Comparison of ENCODE assay signal across 9 cellular contexts in the genomic region with DNA sequence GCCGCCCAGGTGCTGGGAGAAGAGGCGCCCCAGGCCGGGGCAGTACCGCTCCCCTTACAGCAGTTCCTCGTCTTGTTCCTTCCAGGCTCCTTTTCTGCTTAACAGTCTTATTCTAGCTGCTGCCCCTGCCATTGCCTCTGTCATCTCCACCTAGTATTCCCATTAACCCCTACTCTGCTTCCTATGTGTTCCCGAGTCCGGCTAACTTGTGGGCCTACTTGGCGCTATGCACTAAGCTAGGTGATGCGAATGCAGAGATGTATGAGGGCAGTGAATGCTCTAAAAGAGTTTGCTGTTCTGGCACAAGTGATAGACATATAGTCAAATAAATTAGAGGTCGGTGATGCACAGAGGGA. TPM values are rescaled to one million over a fixed set of nuclear protein-coding genes. Genes with fewer than 3 reads are reported as not detected.
DNase-seq lines count a peak whose midpoint lies in the region; TF ChIP-seq lines count a peak whose summit lies in the region.
"Had no signal": no experiment of that assay in that cellular context is flagged by ENCODE, and none has a peak within 500 bp of the region (broad histone marks: within the 10 kb centered on the region; RNA-seq: fewer than 3 reads in every experiment).

No MANE protein-coding gene starts in this region.

- H3K4me3 Mint-ChIP-seq in activated T-cell treated with anti-CD3 and anti-CD28 coated beads, Interleukin-2, amount 50 U/mL, for 24 hours: peak overlapping the region; percentile 89
- H3K4me3 Mint-ChIP-seq in activated CD4-positive, alpha-beta memory T cell treated with anti-CD3 and anti-CD28 coated beads, Interleukin-2, amount 10 ng/mL, durations not matched to agents 7 days and 5 days: peak overlapping the region; percentile 98

- H3K36me3 ChIP-seq in iPS-18a (ENCODE audit: control insufficient read depth, low read depth, low read length): peaks cover 7% of the 10 kb centered on the region
- H3K36me3 ChIP-seq in testis (ENCODE audit: low read depth, missing control alignments): no peaks in the 10 kb centered on the region

- H3K27me3 Mint-ChIP-seq in activated T-cell treated with anti-CD3 and anti-CD28 coated beads, Interleukin-2, amount 50 U/mL, for 24 hours: peaks cover 36% of the 10 kb centered on the region
- peaks cover 25% of the 10 kb centered on the region for H3K27me3 Mint-ChIP-seq in activated CD4-positive, alpha-beta memory T cell treated with anti-CD3 and anti-CD28 coated beads, Interleukin-2, amount 10 ng/mL, durations not matched to agents 7 days and 5 days

- H3K9ac ChIP-seq in iPS-18a (ENCODE audit: low read length): no peak overlapping the region

- peak overlapping the region; percentile 79 for H3K27ac Mint-ChIP-seq in activated T-cell treated with anti-CD3 and anti-CD28 coated beads, Interleukin-2, amount 50 U/mL, for 24 hours
- H3K27ac Mint-ChIP-seq in activated CD4-positive, alpha-beta memory T cell treated with anti-CD3 and anti-CD28 coated beads, Interleukin-2, amount 10 ng/mL, durations not matched to agents 7 days and 5 days: peak overlapping the region; percentile 51

- no peak for TF ChIP-seq CTCF in testis (IDR thresholded peaks at IDR 0.05)

- H3K36me3 Mint-ChIP-seq in activated T-cell treated with anti-CD3 and anti-CD28 coated beads, Interleukin-2, amount 50 U/mL, for 24 hours (ENCODE audit: low read depth): peaks cover 5% of the 10 kb centered on the region
- H3K36me3 Mint-ChIP-seq in activated CD4-positive, alpha-beta memory T cell treated with anti-CD3 and anti-CD28 coated beads, Interleukin-2, amount 10 ng/mL, durations not matched to agents 7 days and 5 days (ENCODE audit: low read depth): peaks cover 11% of the 10 kb centered on the region

- H3K27me3 ChIP-seq in iPS-18a (ENCODE audit: control insufficient read depth, insufficient read depth, low read length) (peaks cover 4% of the 10 kb centered on the region), testis (no peaks in the 10 kb centered on the region)

- peaks cover 20% of the 10 kb centered on the region for H3K4me1 Mint-ChIP-seq in activated T-cell treated with anti-CD3 and anti-CD28 coated beads, Interleukin-2, amount 50 U/mL, for 24 hours (ENCODE audit: low read depth)
- peaks cover 26% of the 10 kb centered on the region for H3K4me1 Mint-ChIP-seq in activated CD4-positive, alpha-beta memory T cell treated with anti-CD3 and anti-CD28 coated beads, Interleukin-2, amount 10 ng/mL, durations not matched to agents 7 days and 5 days

- DNase-seq in activated T-cell treated with anti-CD3 and anti-CD28 coated beads, Interleukin-2, amount 50 U/mL, for 24 hours: no peak
- DNase-seq in activated T-cell treated with anti-CD3 and anti-CD28 coated beads for 4 hours (no peak), testis (no peak), NCI-H526 (lab: John Stamatoyannopoulos, UW) (no peak), COLO829 (ENCODE audit: low spot score) (no peak), germinal center (ENCODE audit: low spot score) (no peak)
- DNase-seq in activated CD4-positive, alpha-beta memory T cell treated with anti-CD3 and anti-CD28 coated beads, Interleukin-2, amount 10 ng/mL, durations not matched to agents 7 days and 5 days: no peak

- peaks cover 9% of the 10 kb centered on the region for H3K4me1 ChIP-seq in iPS-18a (ENCODE audit: control insufficient read depth, low read depth, low read length)
- peaks cover 12% of the 10 kb centered on the region for H3K4me1 ChIP-seq in testis

- intact Hi-C loops in testis (cut with DNase I; ENCODE audit: low total_unique reads): no loop called here

- POLR2A ChIA-PET in activated CD4-positive, alpha-beta memory T cell treated with anti-CD3 and anti-CD28 coated beads, Interleukin-2, amount 10 ng/mL, durations not matched to agents 7 days and 5 days (lab: Charles Lee): interaction anchor here (1.9 to 2.8 kb wide), 2 partner anchors 72 to 115 kb away, joined by 4 to 13 read pairs; partner anchors contain the start of gene MEF2D

- H3K9me3 ChIP-seq in iPS-18a (ENCODE audit: control insufficient read depth, low read depth, low read length): no peaks in the 10 kb centered on the region
- no peaks in the 10 kb centered on the region for H3K9me3 ChIP-seq in testis

- no peaks in the 10 kb centered on the region for H3K9me3 Mint-ChIP-seq in activated T-cell treated with anti-CD3 and anti-CD28 coated beads, Interleukin-2, amount 50 U/mL, for 24 hours
- H3K9me3 Mint-ChIP-seq in activated CD4-positive, alpha-beta memory T cell treated with anti-CD3 and anti-CD28 coated beads, Interleukin-2, amount 10 ng/mL, durations not matched to agents 7 days and 5 days: no peaks in the 10 kb centered on the region

- no peak overlapping the region for H3K27ac ChIP-seq in iPS-18a (ENCODE audit: low read length)
- H3K27ac ChIP-seq in testis: no peak overlapping the region

- WGBS in testis, 2 donors: 23 to 24% methylated on average over 10 of the region's 10 CpGs

- TF ChIP-seq POLR2A in testis (IDR thresholded peaks at IDR 0.05): no peak

- CTCF ChIA-PET in activated CD4-positive, alpha-beta memory T cell treated with anti-CD3 and anti-CD28 coated beads, Interleukin-2, amount 10 ng/mL, durations not matched to agents 7 days and 5 days (lab: Charles Lee): interaction anchor here (1.1 to 4.3 kb wide), 3 partner anchors 8 to 187 kb away, joined by 3 to 22 read pairs (median 5); no protein-coding TSS in a partner anchor

- H3K4me3 ChIP-seq in iPS-18a (ENCODE audit: low read length) (peak overlapping the region; percentile 95), testis (peak overlapping the region; percentile 31 to 47)

RNA-seq across cellular contexts. Expression of gene IQGAP3, which starts 0.3 kb away (rescaled TPM):
- 10 to 100 TPM; 18.4 to 19.7 TPM for total RNA-seq in activated CD4-positive, alpha-beta memory T cell treated with anti-CD3 and anti-CD28 coated beads, Interleukin-2, amount 10 ng/mL, durations not matched to agents 7 days and 5 days
- 10 to 100 TPM in 1 of 2 donors, 1 to 10 TPM in 1; 8.2 to 13.4 TPM for total RNA-seq in testis
- polyA plus RNA-seq in testis (ENCODE audit: insufficient read depth, low read depth, low replicate concordance): 5.6 TPM

RNA-seq across cellular contexts. Expression of gene TTC24, which starts 6.9 kb away (rescaled TPM):
- under 1 TPM in 1 of 2 experiments, not detected in 1; 0.38 TPM for total RNA-seq in activated CD4-positive, alpha-beta memory T cell treated with anti-CD3 and anti-CD28 coated beads, Interleukin-2, amount 10 ng/mL, durations not matched to agents 7 days and 5 days
- total RNA-seq in testis: not detected
- 0.38 TPM for polyA plus RNA-seq in testis (ENCODE audit: insufficient read depth, low read depth, low replicate concordance)

RNA-seq across cellular contexts. Expression of gene NAXE, which starts 18.9 kb away (rescaled TPM):
- total RNA-seq in activated CD4-positive, alpha-beta memory T cell treated with anti-CD3 and anti-CD28 coated beads, Interleukin-2, amount 10 ng/mL, durations not matched to agents 7 days and 5 days: 10 to 100 TPM; 45.3 to 46.1 TPM
- 100 to 1,000 TPM; 142 to 200 TPM for total RNA-seq in testis
- polyA plus RNA-seq in testis (ENCODE audit: insufficient read depth, low read depth, low replicate concordance): 110 TPM

RNA-seq across cellular contexts. Expression of gene GPATCH4, which starts 28.6 kb away (rescaled TPM):
- 10 to 100 TPM; 19.0 to 20.6 TPM for total RNA-seq in activated CD4-positive, alpha-beta memory T cell treated with anti-CD3 and anti-CD28 coated beads, Interleukin-2, amount 10 ng/mL, durations not matched to agents 7 days and 5 days
- total RNA-seq in testis: 10 to 100 TPM; 21.6 to 26.7 TPM
- 18.5 TPM for polyA plus RNA-seq in testis (ENCODE audit: insufficient read depth, low read depth, low replicate concordance)

RNA-seq across cellular contexts. Expression of gene HAPLN2, which starts 46.6 kb away (rescaled TPM):
- total RNA-seq in activated CD4-positive, alpha-beta memory T cell treated with anti-CD3 and anti-CD28 coated beads, Interleukin-2, amount 10 ng/mL, durations not matched to agents 7 days and 5 days: not detected
- 1 to 10 TPM; 5.5 to 6.0 TPM for total RNA-seq in testis
- polyA plus RNA-seq in testis (ENCODE audit: insufficient read depth, low read depth, low replicate concordance): 1.5 TPM
- total RNA-seq: myocyte had no signal
